ENCODE assay signal across 24 cellular contexts in the genomic region with DNA sequence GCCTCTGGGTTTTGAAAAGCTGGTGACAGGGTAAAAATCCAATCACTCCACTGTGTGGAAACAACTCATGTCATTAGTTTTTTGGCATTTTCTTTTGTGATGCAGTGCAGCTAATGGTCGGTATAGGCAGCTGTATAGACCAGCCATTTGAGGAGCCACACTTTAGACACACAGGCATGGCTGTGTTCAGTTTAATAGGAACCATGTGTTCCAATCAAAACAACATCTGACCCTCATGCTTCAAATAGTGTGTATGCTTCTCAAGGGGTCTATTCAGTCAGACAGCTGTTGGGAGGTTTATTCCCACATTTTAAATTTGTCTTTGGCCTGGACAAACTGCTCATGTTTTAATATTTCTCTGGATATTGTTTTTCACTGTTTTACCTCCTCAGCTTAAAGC.
DNase-seq lines count a peak whose midpoint lies in the region; ATAC-seq and TF ChIP-seq lines count a peak whose summit lies in the region.
"Had no signal": no experiment of that assay in that cellular context is flagged by ENCODE, and none has a peak within 500 bp of the region (broad histone marks: within the 10 kb centered on the region; RNA-seq: fewer than 3 reads in every experiment).

No MANE protein-coding gene starts in this region.

- intact Hi-C loops in IMR-90 (cut with micrococcal nuclease) (no loop called here), esophagus muscularis mucosa (cut with DNase I) (no loop called here)

- H2BK5ac ChIP-seq in IMR-90 (ENCODE audit: low read depth, low read length, poor library complexity, severe bottlenecking), result no peak overlapping the region

- H3K36me3 ChIP-seq in IMR-90 (ENCODE audit: control insufficient read depth, insufficient read depth, low read length) (peaks cover 45% of the 10 kb centered on the region), esophagus muscularis mucosa (peaks cover 8 to 53% (median 37%) of the 10 kb centered on the region in 4 donors)
- H3K36me3 ChIP-seq: neutrophil, thoracic aorta had no signal

- peaks cover 48 to 83% of the 10 kb centered on the region in 2 experiments for H3K79me1 ChIP-seq in IMR-90 (ENCODE audit: low read depth in 1 of 2, low read length in 2 of 2)

- H3K4me3 ChIP-seq in IMR-90 (ENCODE audit: insufficient read depth, low read depth, low read length), result no peak overlapping the region
- no peak overlapping the region for H3K4me3 ChIP-seq in esophagus muscularis mucosa
- H3K4me3 ChIP-seq in skeletal muscle cell (ENCODE audit: low read depth, low read length), result no peak overlapping the region
- H3K4me3 ChIP-seq: body of pancreas, esophagus squamous epithelium, thoracic aorta, vagina had no signal

- H2BK120ac ChIP-seq in IMR-90 (ENCODE audit: low read depth, low read length), result no peak overlapping the region

- no peak for TF ChIP-seq EP300 in esophagus muscularis mucosa (IDR thresholded peaks at IDR 0.05)

- no peaks in the 10 kb centered on the region for H3K27me3 ChIP-seq in IMR-90 (ENCODE audit: control insufficient read depth, insufficient read depth, low read length)
- no peaks in the 10 kb centered on the region for H3K27me3 ChIP-seq in esophagus muscularis mucosa
- H3K27me3 ChIP-seq: body of pancreas, esophagus squamous epithelium, neutrophil, vagina had no signal

- dilution Hi-C loops in IMR-90 (cut with HindIII; ENCODE audit: low sequenced_read_pairs, unreplicated experiment), result no loop called here

- no peak overlapping the region for H3K4ac ChIP-seq in IMR-90 (ENCODE audit: low read depth, low read length)

- H3K9me3 ChIP-seq in IMR-90 (ENCODE audit: control insufficient read depth, insufficient read depth, low read length) (no peaks in the 10 kb centered on the region; the same call in 1 of the 2 replicates), esophagus muscularis mucosa (no peaks in the 10 kb centered on the region)
- H3K9me3 ChIP-seq: body of pancreas, esophagus squamous epithelium, neutrophil, thoracic aorta, vagina had no signal

- H4K5ac ChIP-seq in IMR-90 (ENCODE audit: low read depth, low read length), result peak overlapping the region; percentile 36; the same call in 1 of the 2 replicates

- in situ Hi-C loops in IMR-90 (cut with MboI; ENCODE audit: low sequenced_read_pairs), result no loop called here

- H2AK5ac ChIP-seq in IMR-90 (ENCODE audit: low read depth, low read length), result no peak overlapping the region

- no peak overlapping the region for H3K18ac ChIP-seq in IMR-90 (ENCODE audit: low read depth, low read length)

- H3K9ac ChIP-seq in IMR-90 (ENCODE audit: low read depth, low read length), result no peak overlapping the region

- no peak for TF ChIP-seq RAD21 in IMR-90 (IDR thresholded peaks at IDR 0.05; ENCODE audit: low read length)

- no peak overlapping the region for H3K56ac ChIP-seq in IMR-90 (ENCODE audit: extremely low read depth, insufficient read depth, low read length)

- CTCF ChIA-PET in IMR-90 (lab: Yijun Ruan, JAX), result interaction anchor here (0.6 kb wide), 1 partner anchor 284 kb away, joined by 3 read pairs; no protein-coding TSS in a partner anchor

- H2AK9ac ChIP-seq in IMR-90 (replicated peaks; ENCODE audit: low read depth, low read length, poor library complexity), result no peak overlapping the region

- H4K8ac ChIP-seq in IMR-90 (ENCODE audit: low read depth in 2 of 2, low read length in 2 of 2), result no peak overlapping the region

- H3K27ac ChIP-seq in IMR-90 (ENCODE audit: insufficient read depth, low read length) (no peak overlapping the region), esophagus muscularis mucosa (replicated peaks in 1 of 4) (peak overlapping the region; percentile 8 to 55 (median 18))
- H3K27ac ChIP-seq: body of pancreas, neutrophil, thoracic aorta, vagina had no signal

- H3K4me2 ChIP-seq in IMR-90 (ENCODE audit: low read depth, low read length), result no peak overlapping the region

- 17% methylated on average over 1 of the region's 1 CpG; no CpG with 5 or more reads in 1 of the 2 experiments for WGBS in IMR-90 (ENCODE audit: extremely low coverage in 2 of 2, insufficient read length in 1 of 2), 2 experiments
- 46% methylated on average over 1 of the region's 1 CpG for WGBS in esophagus muscularis mucosa

- POLR2A ChIA-PET in IMR-90 (lab: Charles Lee; ENCODE audit: unreplicated experiment), result no interaction called here

- no peak overlapping the region for H3K23ac ChIP-seq in IMR-90 (ENCODE audit: low read depth, low read length)

- H3K9me1 ChIP-seq in IMR-90 (ENCODE audit: insufficient read depth, low read length), result no peaks in the 10 kb centered on the region; the same call in 1 of the 2 replicates

- ATAC-seq in IMR-90 (ENCODE audit: low read depth), result peak; percentile 44; the same call in 1 of the 2 replicates
- ATAC-seq: body of pancreas; HCT116; Panc1; stimulated activated memory B cell treated with anti-CD40 and anti-IgM and Interleukin-4, amounts not matched to agents 10 μg/mL and 1 μg/mL and 100 μg/mL, for 72 hours had no signal

- H2BK20ac ChIP-seq in IMR-90 (ENCODE audit: low read depth, low read length), result no peak overlapping the region

- H2BK15ac ChIP-seq in IMR-90 (ENCODE audit: low read depth, low read length), result no peak overlapping the region

- TF ChIP-seq POLR2A in IMR-90 (IDR thresholded peaks at IDR 0.05; ENCODE audit: low read depth, low read length) (no peak), esophagus muscularis mucosa (IDR thresholded peaks at IDR 0.05; ENCODE audit: low read depth) (no peak)

- no peak overlapping the region for H4K91ac ChIP-seq in IMR-90 (ENCODE audit: insufficient read depth, low read depth, low read length)

- H4K20me1 ChIP-seq in IMR-90 (ENCODE audit: insufficient read depth, low read length), result peaks cover 4% of the 10 kb centered on the region; the same call in 1 of the 2 replicates

- H3K4me1 ChIP-seq in IMR-90 (ENCODE audit: control insufficient read depth, insufficient read depth, low read length) (peaks cover 3% of the 10 kb centered on the region; the same call in 1 of the 2 replicates), esophagus muscularis mucosa (peaks cover 26 to 52% (median 41%) of the 10 kb centered on the region in 4 donors)
- H3K4me1 ChIP-seq: body of pancreas had no signal

- peak; percentile 35 for DNase-seq in IMR-90
- DNase-seq in RPMI7951 (ENCODE audit: low read depth), result peak; percentile 14
- no peak for DNase-seq in esophagus muscularis mucosa (ENCODE audit: extremely low spot score)
- DNase-seq in skeletal muscle cell (ENCODE audit: low read depth), result peak; percentile 27
- no peak for DNase-seq in NK-92 (lab: John Stamatoyannopoulos, UW; ENCODE audit: unreplicated experiment)
- no peak for DNase-seq in NCI-H146 (lab: John Stamatoyannopoulos, UW)
- no peak for DNase-seq in COLO668 (lab: John Stamatoyannopoulos, UW; ENCODE audit: unreplicated experiment)
- DNase-seq: activated CD4-positive, alpha-beta T cell treated with anti-CD3 and anti-CD28 coated beads for 1 hour; activated CD8-positive, alpha-beta memory T cell treated with anti-CD3 and anti-CD28 coated beads for 24 hours; activated T-cell treated with anti-CD3 and anti-CD28 coated beads, Interleukin-2, amount 50 U/mL, for 24 hours; body of pancreas; esophagus squamous epithelium; NCI-H1105; NCI-H2081 treated with DMSO at 0.1 percent for 48 hours; NCI-H510A; NK-92 treated with Interleukin-12 subunit alpha and Interleukin-12 subunit beta, amount 100 ng/mL, for 24 hours; SIG-M5; stimulated activated CD4-positive, alpha-beta T cell treated with anti-CD3 and anti-CD28 coated beads, Interleukin-4, amount 100 ng/mL, for 1 hour had no signal

- H3K14ac ChIP-seq in IMR-90 (replicated peaks; ENCODE audit: low read depth, low read length), result no peak overlapping the region

- no peak overlapping the region for H2AFZ ChIP-seq in IMR-90 (replicated peaks; ENCODE audit: low read length, poor library complexity)

- BruUV-seq in IMR-90 (replicated peaks; lab: Mats Ljungman, UMichigan), result no TSS peak

- TF ChIP-seq CTCF in IMR-90 (conservative IDR thresholded peaks at IDR 0.05; ENCODE audit: low read depth, low read length) (no peak), esophagus muscularis mucosa (IDR thresholded peaks at IDR 0.05) (no peak)

TF ChIP-seq in IMR-90, 13 proteins besides CTCF, POLR2A, EP300 and RAD21:
- no peak for TF ChIP-seq MAFK (IDR thresholded peaks at IDR 0.05; ENCODE audit: low read depth, low read length)
- TF ChIP-seq NFE2L2 (IDR thresholded peaks at IDR 0.05; ENCODE audit: low read depth, low read length), result no peak

Comparison
In these comparisons a context has a peak if more than half of its experiments do, and no peak if none do; other contexts are left out.
1. DNase-seq: peak in IMR-90 (single experiment), RPMI7951 (single experiment) and skeletal muscle cell (single experiment); none in esophagus muscularis mucosa (single experiment), NK-92 (single experiment), NCI-H146 (single experiment) and COLO668 (single experiment).